9 cellular contexts compared by ENCODE assay signal in the genomic region with DNA sequence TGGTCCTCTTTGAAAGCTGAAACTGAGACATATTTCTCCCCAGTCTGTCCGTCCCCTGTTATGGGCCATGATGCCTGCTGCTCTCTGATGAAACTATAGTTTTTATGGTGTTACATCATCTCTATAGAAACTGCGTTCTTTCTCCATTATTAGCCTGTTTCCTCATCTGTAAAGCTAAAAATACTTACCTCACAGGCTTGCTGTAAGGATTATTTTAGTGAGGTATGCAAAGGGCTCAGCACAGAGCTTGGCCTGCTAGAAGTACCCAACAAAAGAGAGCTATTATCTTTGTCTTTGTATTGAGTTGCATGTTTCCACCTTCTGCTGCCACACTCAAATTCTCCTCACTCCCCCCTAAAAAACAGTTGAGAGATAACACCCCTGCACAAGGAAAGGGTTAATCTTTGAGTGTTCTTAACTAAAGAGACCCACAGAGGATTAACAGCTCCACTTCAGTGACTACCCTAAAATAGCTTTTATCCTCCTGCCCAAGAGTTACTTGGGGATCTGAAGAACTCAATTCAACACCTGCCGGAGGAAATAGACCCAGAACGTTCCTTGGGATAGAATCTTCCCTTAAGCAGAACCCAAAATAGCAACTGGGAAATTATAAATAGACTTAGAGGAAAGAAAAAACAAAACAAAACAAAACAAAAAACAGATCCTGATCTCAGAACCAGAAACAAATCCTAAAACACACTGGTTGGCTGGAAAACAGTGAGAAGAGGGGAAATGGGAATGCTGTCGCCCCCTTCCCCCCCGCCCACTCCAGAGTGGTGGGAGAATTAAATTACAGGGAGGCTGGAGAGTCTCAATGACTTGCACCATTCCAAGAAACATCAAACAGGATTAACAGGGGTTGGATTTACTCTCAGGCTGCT. TPM values are rescaled to one million over a fixed set of nuclear protein-coding genes. Genes with fewer than 3 reads are reported as not detected.
DNase-seq lines count a peak whose midpoint lies in the region; ATAC-seq, FAIRE-seq and TF ChIP-seq lines count a peak whose summit lies in the region.
"Had no signal": no experiment of that assay in that cellular context is flagged by ENCODE, and none has a peak within 500 bp of the region (broad histone marks: within the 10 kb centered on the region; RNA-seq: fewer than 3 reads in every experiment).

No MANE protein-coding gene starts in this region.

- ATAC-seq in left cardiac atrium (no peak), left lung (no peak), upper lobe of right lung (no peak), HG03565 (IDR thresholded peaks at IDR 0.05; ENCODE audit: unreplicated experiment) (no peak)

- H3K27me3 ChIP-seq in cardiac muscle cell: no peaks in the 10 kb centered on the region
- H3K27me3 ChIP-seq in left lung: no peaks in the 10 kb centered on the region
- no peaks in the 10 kb centered on the region for H3K27me3 ChIP-seq in upper lobe of right lung

- DNase-seq in cardiac muscle cell (ENCODE audit: low read depth in 1 of 2, low spot score in 1 of 2): peak; percentile 35 to 54
- DNase-seq in left cardiac atrium: no peak
- peak; percentile 75 for DNase-seq in amniotic epithelial cell (ENCODE audit: low read depth)
- no peak for DNase-seq in left lung
- no peak for DNase-seq in upper lobe of right lung
- no peak for DNase-seq in RCC 7860 (ENCODE audit: low spot score)
- no peak for DNase-seq in GM03348 (ENCODE audit: low spot score)

- H3K9me3 ChIP-seq in cardiac muscle cell (ENCODE audit: low read depth): no peaks in the 10 kb centered on the region
- no peaks in the 10 kb centered on the region for H3K9me3 ChIP-seq in left lung
- no peaks in the 10 kb centered on the region for H3K9me3 ChIP-seq in upper lobe of right lung

- H3K4me1 ChIP-seq in cardiac muscle cell (ENCODE audit: low read depth): peaks cover 46% of the 10 kb centered on the region
- peaks cover 58 to 90% of the 10 kb centered on the region in 2 donors for H3K4me1 ChIP-seq in left lung
- peaks cover 67% of the 10 kb centered on the region for H3K4me1 ChIP-seq in upper lobe of right lung

- H3K27ac ChIP-seq in cardiac muscle cell (peak overlapping the region; percentile 99), left lung (peak overlapping the region; percentile 90 to 93), upper lobe of right lung (peak overlapping the region; percentile 92)

- H3K36me3 ChIP-seq in cardiac muscle cell (peaks cover 3% of the 10 kb centered on the region), left lung (peaks cover 0 to 23% of the 10 kb centered on the region in 2 donors), upper lobe of right lung (peaks cover 13% of the 10 kb centered on the region)

- TF ChIP-seq CTCF in cardiac muscle cell (IDR thresholded peaks at IDR 0.05; ENCODE audit: low read depth, low read length) (no peak), left lung (IDR thresholded peaks at IDR 0.05) (no peak), upper lobe of right lung (IDR thresholded peaks at IDR 0.05) (no peak)

- H3K4me3 ChIP-seq in cardiac muscle cell (peak overlapping the region; percentile 87), left lung (peak overlapping the region; percentile 93 to 98), upper lobe of right lung (peak overlapping the region; percentile 99)

- no peak for FAIRE-seq in RCC 7860 (lab: Jason Lieb, UNC)
- FAIRE-seq: G401.6 had no signal

- intact Hi-C loops in left cardiac atrium (cut with DNase I): loop anchor here in 1 of 2 donors (10.0 kb wide), 1 partner anchor 129 kb away; no protein-coding TSS in a partner anchor
- intact Hi-C loops in left lung (cut with DNase I): no loop called here
- intact Hi-C loops in upper lobe of right lung (cut with DNase I): no loop called here

RNA-seq across cellular contexts. Expression of gene PLAGL2, which starts 1.8 kb away (rescaled TPM):
- 17.7 and 29.8 TPM in 2 replicates for total RNA-seq in cardiac muscle cell
- 18.3 and 29.3 TPM in 2 replicates for polyA plus RNA-seq in cardiac muscle cell
- total RNA-seq in left cardiac atrium: 1 to 10 TPM; 6.9 to 8.0 TPM
- 10 to 100 TPM; 12.6 to 14.5 TPM for total RNA-seq in left lung
- total RNA-seq in upper lobe of right lung: 15.9 TPM

RNA-seq across cellular contexts. Expression of gene POFUT1, which starts 1.9 kb away (rescaled TPM):
- total RNA-seq in cardiac muscle cell (26.2 and 31.4 TPM in 2 replicates), left cardiac atrium (10 to 100 TPM; 25.5 to 28.6 TPM), left lung (10 to 100 TPM; 29.2 to 36.2 TPM), upper lobe of right lung (31.5 TPM)
- polyA plus RNA-seq in cardiac muscle cell: 21.2 and 25.1 TPM in 2 replicates

Comparison
In these comparisons a context has a peak if more than half of its experiments do, and no peak if none do; other contexts are left out.
1. DNase-seq: peak in cardiac muscle cell (2 of 2) and amniotic epithelial cell (single experiment); none in left cardiac atrium (single experiment), left lung (0 of 2), upper lobe of right lung (single experiment), RCC 7860 (single experiment) and GM03348 (single experiment).
2. Peak in every context shown above with its lines, with median percentiles within 50 percentile points of each other: H3K27ac ChIP-seq and H3K4me3 ChIP-seq.